ENCODE assay signal across 26 cellular contexts in the genomic region with DNA sequence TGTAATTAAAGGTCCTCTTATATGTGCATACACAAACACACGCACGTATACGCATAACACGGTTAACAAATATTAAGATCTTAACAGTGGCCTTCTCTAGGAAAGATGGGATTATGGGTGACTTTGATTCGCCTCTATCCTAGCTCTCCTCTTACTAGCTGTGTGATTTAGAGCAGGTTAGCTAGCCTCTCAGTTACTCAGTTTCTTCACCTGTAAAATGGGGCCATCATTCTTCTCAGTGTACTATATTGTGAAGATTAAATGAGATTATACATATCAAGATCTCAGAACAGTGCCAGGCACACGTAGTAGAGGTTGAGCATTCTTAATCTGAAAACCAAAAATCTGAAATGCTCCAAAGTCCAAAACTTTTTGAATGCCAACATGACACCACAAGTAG.
"Had no signal": no experiment of that assay in that cellular context is flagged by ENCODE, and none has a peak within 500 bp of the region (broad histone marks: within the 10 kb centered on the region; RNA-seq: fewer than 3 reads in every experiment).

No MANE protein-coding gene starts in this region.

- H3K4me3 ChIP-seq: ascending aorta, body of pancreas, breast epithelium, coronary artery, SJCRH30, SK-N-MC had no signal

- H3K4me1 ChIP-seq: ascending aorta, body of pancreas, breast epithelium had no signal

- H3K27ac ChIP-seq: ascending aorta, body of pancreas, breast epithelium, coronary artery, KMS-11, SJCRH30, SK-N-MC had no signal

- H3K9me3 ChIP-seq: body of pancreas, SJCRH30 had no signal

- H3K27me3 Mint-ChIP-seq: activated CD4-positive, alpha-beta memory T cell treated with anti-CD3 and anti-CD28 coated beads for 36 hours; activated CD4-positive, alpha-beta T cell treated with anti-CD3 and anti-CD28 coated beads, Interleukin-2, amount 10 ng/mL, durations not matched to agents 24 days and 14 days had no signal

- H3K9me3 Mint-ChIP-seq: activated CD4-positive, alpha-beta memory T cell treated with anti-CD3 and anti-CD28 coated beads for 36 hours; activated CD4-positive, alpha-beta T cell treated with anti-CD3 and anti-CD28 coated beads, Interleukin-2, amount 10 ng/mL, durations not matched to agents 24 days and 14 days; activated T-cell treated with anti-CD3 and anti-CD28 coated beads, Interleukin-2, amount 50 U/mL, for 4 hours; T-helper 2 cell treated with Interferon-gamma antibody and Interleukin-4, amounts not matched to agents 5 μg/mL and 100 μg/mL, for 36 hours had no signal

- FAIRE-seq: TTC549 had no signal

- H3K4me3 Mint-ChIP-seq: activated CD4-positive, alpha-beta memory T cell treated with anti-CD3 and anti-CD28 coated beads for 36 hours; activated CD4-positive, alpha-beta T cell treated with anti-CD3 and anti-CD28 coated beads, Interleukin-2, amount 10 ng/mL, durations not matched to agents 24 days and 14 days; activated T-cell treated with anti-CD3 and anti-CD28 coated beads, Interleukin-2, amount 50 U/mL, for 4 hours; activated T-helper 1 cell treated with anti-CD3 and anti-CD28 coated beads, Interleukin-12 subunit alpha, Interleukin-12 subunit beta, Interleukin-2, Interleukin-4 antibody, amounts not matched to agents 30 ng/mL and 10 ng/mL and 1 ng/mL, durations not matched to agents 14 hours and 24 hours and 36 hours; T-helper 1 cell treated with Interleukin-12 subunit alpha and Interleukin-12 subunit beta and Interleukin-4 antibody, amounts not matched to agents 30 μg/mL and 1 μg/mL, for 36 hours had no signal

- H3K4me2 ChIP-seq: KMS-11 had no signal

- H3K36me3 Mint-ChIP-seq: activated CD4-positive, alpha-beta memory T cell treated with anti-CD3 and anti-CD28 coated beads for 36 hours had no signal

- H3K27ac Mint-ChIP-seq: activated CD4-positive, alpha-beta memory T cell treated with anti-CD3 and anti-CD28 coated beads for 36 hours; activated T-helper 1 cell treated with anti-CD3 and anti-CD28 coated beads, Interleukin-12 subunit alpha, Interleukin-12 subunit beta, Interleukin-2, Interleukin-4 antibody, amounts not matched to agents 30 ng/mL and 10 ng/mL and 1 ng/mL, durations not matched to agents 14 hours and 24 hours and 36 hours had no signal

- H3K9ac ChIP-seq: KMS-11 had no signal

- DNase-seq: activated CD4-positive, alpha-beta memory T cell treated with anti-CD3 and anti-CD28 coated beads for 36 hours; activated CD4-positive, alpha-beta T cell treated with anti-CD3 and anti-CD28 coated beads, Interleukin-2, amount 10 ng/mL, durations not matched to agents 24 days and 14 days; activated gamma-delta T cell treated with Interleukin-2 at 50 U/mL for 16 hours; activated naive CD4-positive, alpha-beta T cell treated with anti-CD3 and anti-CD28 coated beads, Interleukin-2, amount 50 U/mL, for 16 hours; activated T-cell treated with anti-CD3 and anti-CD28 coated beads for 4 hours; activated T-cell treated with anti-CD3 and anti-CD28 coated beads, Interleukin-2, amount 50 U/mL, for 4 hours; amniotic stem cell; body of pancreas; NCI-H1105; NCI-H1417 treated with DMSO at 0.1 percent for 48 hours; NCI-H1930; NCI-H2081 treated with DMSO at 0.1 percent for 48 hours; NCI-H345; NCI-H524 treated with DMSO at 0.1 percent for 48 hours; SHP77; SJCRH30 had no signal

- H3K27me3 ChIP-seq: ascending aorta, body of pancreas, SJCRH30 had no signal

- H3K36me3 ChIP-seq: ascending aorta, breast epithelium, SJCRH30 had no signal

- ATAC-seq: activated T-cell treated with anti-CD3 and anti-CD28 coated beads, Interleukin-2, amount 50 U/mL, for 4 hours; body of pancreas; Panc1 had no signal
